ENCODE assay signal across 14 cellular contexts in genomic region chr17:64502021-64502420, GRCh38. TPM values are rescaled to one million over a fixed set of nuclear protein-coding genes. Genes with fewer than 3 reads are reported as not detected.
A peak's percentile ranks its signal among the peaks of the same experiment; 100 is the strongest.
DNase-seq lines count a peak whose midpoint lies in the region; ATAC-seq and TF ChIP-seq lines count a peak whose summit lies in the region.
"Had no signal": no experiment of that assay in that cellular context is flagged by ENCODE, and none has a peak within 500 bp of the region (broad histone marks: within the 10 kb centered on the region; RNA-seq: fewer than 3 reads in every experiment).

No MANE protein-coding gene starts in this region.

- peaks cover 76% of the 10 kb centered on the region for H3K4me1 Mint-ChIP-seq in activated T-cell treated with anti-CD3 and anti-CD28 coated beads, Interleukin-2, amount 50 U/mL, for 24 hours (ENCODE audit: low read depth)
- H3K4me1 Mint-ChIP-seq in T-helper 17 cell (peaks cover 76% of the 10 kb centered on the region), endodermal cell (peaks cover 63% of the 10 kb centered on the region), neural progenitor cell (peaks cover 36% of the 10 kb centered on the region)
- peaks cover 93% of the 10 kb centered on the region for H3K4me1 Mint-ChIP-seq in stimulated activated effector memory CD8-positive, alpha-beta T cell treated with anti-CD3 and anti-CD28 coated beads, Interleukin-12 subunit alpha, Interleukin-12 subunit beta, amount 100 ng/mL, for 72 hours

- H3K4me3 Mint-ChIP-seq in activated T-cell treated with anti-CD3 and anti-CD28 coated beads, Interleukin-2, amount 50 U/mL, for 24 hours: peak overlapping the region; percentile 98
- peak overlapping the region; percentile 81 for H3K4me3 Mint-ChIP-seq in T-helper 17 cell
- no peak overlapping the region for H3K4me3 Mint-ChIP-seq in endodermal cell
- H3K4me3 Mint-ChIP-seq in stimulated activated effector memory CD8-positive, alpha-beta T cell treated with anti-CD3 and anti-CD28 coated beads, Interleukin-12 subunit alpha, Interleukin-12 subunit beta, amount 100 ng/mL, for 72 hours: peak overlapping the region; percentile 27
- no peak overlapping the region for H3K4me3 Mint-ChIP-seq in neural progenitor cell

- peaks cover 73% of the 10 kb centered on the region for H3K79me2 ChIP-seq in neural progenitor cell (ENCODE audit: low read depth)

- H2AFZ ChIP-seq in neural progenitor cell (replicated peaks): no peak overlapping the region

- H3K27ac Mint-ChIP-seq in activated T-cell treated with anti-CD3 and anti-CD28 coated beads, Interleukin-2, amount 50 U/mL, for 24 hours: peak overlapping the region; percentile 100
- H3K27ac Mint-ChIP-seq in T-helper 17 cell (peak overlapping the region; percentile 100), endodermal cell (peak overlapping the region; percentile 88), neural progenitor cell (no peak overlapping the region)
- peak overlapping the region; percentile 100 for H3K27ac Mint-ChIP-seq in stimulated activated effector memory CD8-positive, alpha-beta T cell treated with anti-CD3 and anti-CD28 coated beads, Interleukin-12 subunit alpha, Interleukin-12 subunit beta, amount 100 ng/mL, for 72 hours

- no peak for ATAC-seq in T-helper 17 cell
- ATAC-seq in stimulated activated effector memory CD8-positive, alpha-beta T cell treated with anti-CD3 and anti-CD28 coated beads, Interleukin-12 subunit alpha, Interleukin-12 subunit beta, amount 100 ng/mL, for 72 hours: no peak
- ATAC-seq in HG02759 (IDR thresholded peaks at IDR 0.05; ENCODE audit: unreplicated experiment): no peak
- ATAC-seq: left lung, pancreas had no signal

- H3K27me3 ChIP-seq in endodermal cell (ENCODE audit: control insufficient read depth, insufficient read depth, low read length, poor library complexity, severe bottlenecking): no peaks in the 10 kb centered on the region
- no peaks in the 10 kb centered on the region for H3K27me3 ChIP-seq in neural progenitor cell
- H3K27me3 ChIP-seq: left lung, pancreas, transverse colon had no signal

- H3K36me3 Mint-ChIP-seq in activated T-cell treated with anti-CD3 and anti-CD28 coated beads, Interleukin-2, amount 50 U/mL, for 24 hours (ENCODE audit: low read depth): peaks cover 97% of the 10 kb centered on the region
- H3K36me3 Mint-ChIP-seq in T-helper 17 cell (ENCODE audit: low read depth) (peaks cover 26% of the 10 kb centered on the region), endodermal cell (ENCODE audit: low read depth) (peaks cover 72% of the 10 kb centered on the region), neural progenitor cell (peaks cover 50% of the 10 kb centered on the region)
- peaks cover 100% of the 10 kb centered on the region for H3K36me3 Mint-ChIP-seq in stimulated activated effector memory CD8-positive, alpha-beta T cell treated with anti-CD3 and anti-CD28 coated beads, Interleukin-12 subunit alpha, Interleukin-12 subunit beta, amount 100 ng/mL, for 72 hours

- 89 to 95% methylated on average over 3 of the region's 3 CpGs for WGBS in endodermal cell (ENCODE audit: insufficient coverage in 1 of 2, insufficient read length in 1 of 2), 2 experiments

- H3K9me3 Mint-ChIP-seq in activated T-cell treated with anti-CD3 and anti-CD28 coated beads, Interleukin-2, amount 50 U/mL, for 24 hours: no peaks in the 10 kb centered on the region
- H3K9me3 Mint-ChIP-seq in endodermal cell: no peaks in the 10 kb centered on the region
- H3K9me3 Mint-ChIP-seq in stimulated activated effector memory CD8-positive, alpha-beta T cell treated with anti-CD3 and anti-CD28 coated beads, Interleukin-12 subunit alpha, Interleukin-12 subunit beta, amount 100 ng/mL, for 72 hours: no peaks in the 10 kb centered on the region
- H3K9me3 Mint-ChIP-seq in neural progenitor cell: no peaks in the 10 kb centered on the region

- H4K20me1 ChIP-seq in neural progenitor cell (ENCODE audit: low read depth): peaks cover 78% of the 10 kb centered on the region

- no peak overlapping the region for H3K4me2 ChIP-seq in neural progenitor cell

- no peak for DNase-seq in activated T-cell treated with anti-CD3 and anti-CD28 coated beads, Interleukin-2, amount 50 U/mL, for 24 hours
- no peak for DNase-seq in activated T-cell treated with anti-CD3 and anti-CD28 coated beads, Interleukin-2, amount 50 U/mL, for 1 hour
- DNase-seq in T-helper 17 cell: no peak
- DNase-seq in endodermal cell: no peak
- no peak for DNase-seq in stimulated activated effector memory CD8-positive, alpha-beta T cell treated with anti-CD3 and anti-CD28 coated beads, Interleukin-12 subunit alpha, Interleukin-12 subunit beta, amount 100 ng/mL, for 72 hours (ENCODE audit: low spot score in 2 of 2)
- no peak for DNase-seq in neural progenitor cell (ENCODE audit: low spot score)
- DNase-seq in activated CD8-positive, alpha-beta memory T cell treated with anti-CD3 and anti-CD28 coated beads for 24 hours: no peak
- DNase-seq: cortex of kidney, left lung, NCI-H1105, NCI-H774, pancreas, transverse colon had no signal

- no peak for TF ChIP-seq CTCF in endodermal cell (conservative IDR thresholded peaks at IDR 0.05)
- TF ChIP-seq CTCF in neural progenitor cell (IDR thresholded peaks at IDR 0.05): no peak

- peak overlapping the region; percentile 100 for H3K9ac ChIP-seq in endodermal cell (ENCODE audit: extremely low read depth, low read length, poor library complexity, severe bottlenecking)
- H3K9ac ChIP-seq in neural progenitor cell: no peak overlapping the region

- H3K9me3 ChIP-seq in T-helper 17 cell (ENCODE audit: control insufficient read depth, low read length, poor library complexity, severe bottlenecking) (no peaks in the 10 kb centered on the region), endodermal cell (ENCODE audit: control insufficient read depth, low read length) (no peaks in the 10 kb centered on the region), neural progenitor cell (ENCODE audit: low read depth) (no peaks in the 10 kb centered on the region)
- H3K9me3 ChIP-seq: left lung, pancreas, transverse colon had no signal

- no peak overlapping the region for H3K27ac ChIP-seq in endodermal cell (ENCODE audit: low read depth, low read length)
- H3K27ac ChIP-seq in neural progenitor cell: no peak overlapping the region

- H3K4me3 ChIP-seq in endodermal cell (ENCODE audit: low read length): peak overlapping the region; percentile 100
- H3K4me3 ChIP-seq in neural progenitor cell: no peak overlapping the region
- H3K4me3 ChIP-seq: left lung, pancreas, transverse colon had no signal

- peaks cover 13% of the 10 kb centered on the region for H3K4me1 ChIP-seq in endodermal cell (ENCODE audit: control insufficient read depth, insufficient read depth, low read length)
- peaks cover 18% of the 10 kb centered on the region for H3K4me1 ChIP-seq in neural progenitor cell

- peaks cover 74% of the 10 kb centered on the region for H3K36me3 ChIP-seq in endodermal cell (ENCODE audit: control insufficient read depth, insufficient read depth, low read length)
- peaks cover 55% of the 10 kb centered on the region for H3K36me3 ChIP-seq in neural progenitor cell

- H3F3A ChIP-seq in neural progenitor cell (ENCODE audit: low read depth): peaks cover 93% of the 10 kb centered on the region

- H3K27me3 Mint-ChIP-seq in activated T-cell treated with anti-CD3 and anti-CD28 coated beads, Interleukin-2, amount 50 U/mL, for 24 hours: no peaks in the 10 kb centered on the region
- H3K27me3 Mint-ChIP-seq in T-helper 17 cell (no peaks in the 10 kb centered on the region), endodermal cell (ENCODE audit: insufficient read depth) (no peaks in the 10 kb centered on the region), neural progenitor cell (ENCODE audit: insufficient read depth, low read depth) (peaks cover 16% of the 10 kb centered on the region)

RNA-seq across cellular contexts. Expression of gene DDX5, which starts 4.1 kb away (rescaled TPM):
- total RNA-seq in T-helper 17 cell: 1,000 to 10,000 TPM; 2,533 to 2,679 TPM
- total RNA-seq in endodermal cell: 100 to 1,000 TPM; 687 to 894 TPM
- 855 TPM for polyA plus RNA-seq in endodermal cell (2013, experiment 1 of 2)
- 761 TPM for polyA plus RNA-seq in endodermal cell (2013, experiment 2 of 2)
- 967 and 1,090 TPM in 2 replicates for total RNA-seq in neural progenitor cell (ENCODE audit: low replicate concordance)

RNA-seq across cellular contexts. Expression of gene CEP95, which starts 4.8 kb away (rescaled TPM):
- total RNA-seq in T-helper 17 cell: 100 to 1,000 TPM; 130 to 143 TPM
- 10 to 100 TPM; 75.5 to 93.9 TPM for total RNA-seq in endodermal cell
- polyA plus RNA-seq in endodermal cell (2013, experiment 1 of 2): 77.4 TPM
- polyA plus RNA-seq in endodermal cell (2013, experiment 2 of 2): 74.6 TPM
- total RNA-seq in neural progenitor cell (ENCODE audit: low replicate concordance): 75.4 and 76.9 TPM in 2 replicates

RNA-seq across cellular contexts. Expression of gene POLG2, which starts 5.2 kb away (rescaled TPM):
- total RNA-seq in T-helper 17 cell (10 to 100 TPM; 37.1 to 39.0 TPM), endodermal cell (10 to 100 TPM; 27.1 to 33.9 TPM), neural progenitor cell (ENCODE audit: low replicate concordance) (29.5 and 33.9 TPM in 2 replicates)
- 26.6 TPM for polyA plus RNA-seq in endodermal cell (2013, experiment 1 of 2)
- 15.9 TPM for polyA plus RNA-seq in endodermal cell (2013, experiment 2 of 2)

RNA-seq across cellular contexts. Expression of gene MILR1, which starts 53.1 kb away (rescaled TPM):
- 1 to 10 TPM; 1.0 to 1.4 TPM for total RNA-seq in T-helper 17 cell
- under 1 TPM in 1 of 2 donors, not detected in 1; 0.80 TPM for total RNA-seq in endodermal cell
- not detected for polyA plus RNA-seq in endodermal cell (2013, experiment 1 of 2)
- not detected for polyA plus RNA-seq in endodermal cell (2013, experiment 2 of 2)
- not detected in 2 replicates for total RNA-seq in neural progenitor cell (ENCODE audit: low replicate concordance)

Comparison
In these comparisons a context has a peak if more than half of its experiments do, and no peak if none do; other contexts are left out.
1. H3K4me3 Mint-ChIP-seq: peak in activated T-cell treated with anti-CD3 and anti-CD28 coated beads, Interleukin-2, amount 50 U/mL, for 24 hours (single experiment), T-helper 17 cell (single experiment) and stimulated activated effector memory CD8-positive, alpha-beta T cell treated with anti-CD3 and anti-CD28 coated beads, Interleukin-12 subunit alpha, Interleukin-12 subunit beta, amount 100 ng/mL, for 72 hours (single experiment); none in endodermal cell (single experiment) and neural progenitor cell (single experiment).